In genomic region chr6:109513571-109514071, GRCh38 we compare ENCODE assay signal across 13 cellular contexts. TPM values are rescaled to one million over a fixed set of nuclear protein-coding genes. Genes with fewer than 3 reads are reported as not detected.
DNase-seq lines count a peak whose midpoint lies in the region; ATAC-seq and TF ChIP-seq lines count a peak whose summit lies in the region.
"Had no signal": no experiment of that assay in that cellular context is flagged by ENCODE, and none has a peak within 500 bp of the region (broad histone marks: within the 10 kb centered on the region; RNA-seq: fewer than 3 reads in every experiment).

No MANE protein-coding gene starts in this region.

- TF ChIP-seq CTCF in fibroblast of the aortic adventitia (IDR thresholded peaks at IDR 0.05; ENCODE audit: insufficient read depth, low read length) (no peak), smooth muscle cell (IDR thresholded peaks at IDR 0.05; ENCODE audit: borderline replicate concordance, insufficient read depth, poor library complexity, severe bottlenecking) (no peak), prostate gland (IDR thresholded peaks at IDR 0.05) (no peak)

- no peak overlapping the region for H3K9ac ChIP-seq in smooth muscle cell (ENCODE audit: low read depth)
- H3K9ac ChIP-seq: parathyroid adenoma had no signal

- no peak for DNase-seq in activated naive CD4-positive, alpha-beta T cell treated with anti-CD3 and anti-CD28 coated beads for 36 hours
- DNase-seq in SK-MEL-5 (ENCODE audit: low read depth, low spot score) (peak; percentile 96), fibroblast of the aortic adventitia (ENCODE audit: low read depth) (peak; percentile 92), smooth muscle cell (lab: John Stamatoyannopoulos, UW; ENCODE audit: unreplicated experiment) (no peak), prostate gland (ENCODE audit: low spot score) (no peak)
- DNase-seq: DND-41; NCI-H2081; stimulated activated CD4-positive, alpha-beta T cell treated with anti-CD3 and anti-CD28 coated beads, Interleukin-4, amount 100 ng/mL, for 24 hours; T1000 had no signal

- H3K9me3 ChIP-seq in smooth muscle cell (replicated peaks; ENCODE audit: low read depth) (no peaks in the 10 kb centered on the region), prostate gland (no peaks in the 10 kb centered on the region)

- ATAC-seq in GM21737 (IDR thresholded peaks at IDR 0.05; ENCODE audit: unreplicated experiment) (no peak), HG03439 (IDR thresholded peaks at IDR 0.05; ENCODE audit: unreplicated experiment) (no peak)

- intact Hi-C loops in activated naive CD4-positive, alpha-beta T cell treated with anti-CD3 and anti-CD28 coated beads for 36 hours (cut with micrococcal nuclease), result loop anchor here (2.0 kb wide), 1 partner anchor 23 kb away; no protein-coding TSS in a partner anchor
- intact Hi-C loops in prostate gland (cut with DNase I), result no loop called here

- peak overlapping the region; percentile 37 for H3K27ac ChIP-seq in smooth muscle cell (ENCODE audit: low read depth)
- H3K27ac ChIP-seq in prostate gland, result no peak overlapping the region
- H3K27ac ChIP-seq: parathyroid adenoma had no signal

- H3K4me1 ChIP-seq in smooth muscle cell (ENCODE audit: low read depth) (peaks cover 11% of the 10 kb centered on the region), prostate gland (replicated peaks) (no peaks in the 10 kb centered on the region)

- 49% methylated on average over 2 of the region's 2 CpGs for WGBS in smooth muscle cell (ENCODE audit: low lambda C conversion rate)
- 77% methylated on average over 2 of the region's 2 CpGs for WGBS in prostate gland

- no peak overlapping the region for H3K4me2 ChIP-seq in smooth muscle cell

- no peaks in the 10 kb centered on the region for H3K79me2 ChIP-seq in smooth muscle cell (ENCODE audit: low read depth)
- H3K79me2 ChIP-seq: parathyroid adenoma had no signal

- CTCF ChIA-PET in activated naive CD4-positive, alpha-beta T cell treated with anti-CD3 and anti-CD28 coated beads for 36 hours (lab: Charles Lee), result no interaction called here

- H3K36me3 ChIP-seq in smooth muscle cell (ENCODE audit: low read depth) (no peaks in the 10 kb centered on the region), prostate gland (no peaks in the 10 kb centered on the region)

- peak overlapping the region; percentile 71 for H3K27ac Mint-ChIP-seq in activated naive CD4-positive, alpha-beta T cell treated with anti-CD3 and anti-CD28 coated beads, Interleukin-2, amount 50 U/mL, for 24 hours
- no peak overlapping the region for H3K27ac Mint-ChIP-seq in activated naive CD4-positive, alpha-beta T cell treated with anti-CD3 and anti-CD28 coated beads for 36 hours

- peaks cover 2% of the 10 kb centered on the region for H3K36me3 Mint-ChIP-seq in activated naive CD4-positive, alpha-beta T cell treated with anti-CD3 and anti-CD28 coated beads, Interleukin-2, amount 50 U/mL, for 24 hours
- no peaks in the 10 kb centered on the region for H3K36me3 Mint-ChIP-seq in activated naive CD4-positive, alpha-beta T cell treated with anti-CD3 and anti-CD28 coated beads for 36 hours (ENCODE audit: low read depth)

- no peaks in the 10 kb centered on the region for H3F3A ChIP-seq in smooth muscle cell (ENCODE audit: low read depth)

- H3K4me3 ChIP-seq in fibroblast of the aortic adventitia (ENCODE audit: low read depth, low read length) (no peak overlapping the region), smooth muscle cell (no peak overlapping the region), prostate gland (no peak overlapping the region)

- in situ Hi-C loops in SK-MEL-5 (cut with HindIII; ENCODE audit: low pct_unique_long_range_greater_than_20kb, low sequenced_read_pairs), result no loop called here

- H3K4me1 Mint-ChIP-seq in activated naive CD4-positive, alpha-beta T cell treated with anti-CD3 and anti-CD28 coated beads, Interleukin-2, amount 50 U/mL, for 24 hours, result peaks cover 30% of the 10 kb centered on the region
- H3K4me1 Mint-ChIP-seq in activated naive CD4-positive, alpha-beta T cell treated with anti-CD3 and anti-CD28 coated beads for 36 hours (ENCODE audit: low read depth), result peaks cover 22% of the 10 kb centered on the region

- no peak for TF ChIP-seq POLR2A in prostate gland (IDR thresholded peaks at IDR 0.05)

- H3K4me3 Mint-ChIP-seq in activated naive CD4-positive, alpha-beta T cell treated with anti-CD3 and anti-CD28 coated beads, Interleukin-2, amount 50 U/mL, for 24 hours, result no peak overlapping the region
- no peak overlapping the region for H3K4me3 Mint-ChIP-seq in activated naive CD4-positive, alpha-beta T cell treated with anti-CD3 and anti-CD28 coated beads for 36 hours

- H2AFZ ChIP-seq in smooth muscle cell (ENCODE audit: low read depth), result no peak overlapping the region
- H2AFZ ChIP-seq: parathyroid adenoma had no signal

- no peaks in the 10 kb centered on the region for H4K20me1 ChIP-seq in smooth muscle cell (ENCODE audit: low read depth)

- no peaks in the 10 kb centered on the region for H3K9me3 Mint-ChIP-seq in activated naive CD4-positive, alpha-beta T cell treated with anti-CD3 and anti-CD28 coated beads, Interleukin-2, amount 50 U/mL, for 24 hours
- H3K9me3 Mint-ChIP-seq in activated naive CD4-positive, alpha-beta T cell treated with anti-CD3 and anti-CD28 coated beads for 36 hours, result peaks cover 1% of the 10 kb centered on the region

- H3K27me3 Mint-ChIP-seq in activated naive CD4-positive, alpha-beta T cell treated with anti-CD3 and anti-CD28 coated beads, Interleukin-2, amount 50 U/mL, for 24 hours, result no peaks in the 10 kb centered on the region
- H3K27me3 Mint-ChIP-seq in activated naive CD4-positive, alpha-beta T cell treated with anti-CD3 and anti-CD28 coated beads for 36 hours (ENCODE audit: low read depth), result no peaks in the 10 kb centered on the region

- H3K27me3 ChIP-seq in smooth muscle cell (ENCODE audit: low read depth), result no peaks in the 10 kb centered on the region
- no peaks in the 10 kb centered on the region for H3K27me3 ChIP-seq in prostate gland (replicated peaks; ENCODE audit: insufficient read depth)

RNA-seq across cellular contexts. Expression of gene ZBTB24, which starts 30.6 kb away (rescaled TPM):
- total RNA-seq in activated naive CD4-positive, alpha-beta T cell treated with anti-CD3 and anti-CD28 coated beads for 36 hours, result 1 to 10 TPM; 6.9 to 7.4 TPM
- total RNA-seq in SK-MEL-5 (2014; rRNA removed; shearing (Covaris generic)), result 15.8 and 17.4 TPM in 2 replicates
- polyA plus RNA-seq in SK-MEL-5 (2015; cell fraction: cytosol; rRNA removed), result 7.2 and 9.2 TPM in 2 replicates
- polyA plus RNA-seq in SK-MEL-5 (2015; cell fraction: nucleus; rRNA removed), result 13.5 TPM in 2 replicates
- total RNA-seq in fibroblast of the aortic adventitia (ENCODE audit: low replicate concordance) (4.3 and 9.8 TPM in 2 replicates), smooth muscle cell (5.4 and 6.6 TPM in 2 replicates), prostate gland (10 to 100 TPM in 1 of 2 donors, 1 to 10 TPM in 1; 8.2 to 12.8 TPM)
- 1.3 and 2.6 TPM in 2 replicates for polyA plus RNA-seq in smooth muscle cell

RNA-seq across cellular contexts. Expression of gene MICAL1, which starts 58.0 kb away (rescaled TPM):
- total RNA-seq in activated naive CD4-positive, alpha-beta T cell treated with anti-CD3 and anti-CD28 coated beads for 36 hours, result 10 to 100 TPM; 20.4 to 22.9 TPM
- 43.1 and 47.8 TPM in 2 replicates for total RNA-seq in SK-MEL-5 (2014; rRNA removed; shearing (Covaris generic))
- 25.6 and 37.9 TPM in 2 replicates for polyA plus RNA-seq in SK-MEL-5 (2015; cell fraction: cytosol; rRNA removed)
- polyA plus RNA-seq in SK-MEL-5 (2015; cell fraction: nucleus; rRNA removed), result 177 and 191 TPM in 2 replicates
- total RNA-seq in fibroblast of the aortic adventitia (ENCODE audit: low replicate concordance) (21.7 and 48.1 TPM in 2 replicates), smooth muscle cell (14.8 and 20.8 TPM in 2 replicates), prostate gland (10 to 100 TPM; 13.9 to 55.4 TPM)
- 13.3 and 22.1 TPM in 2 replicates for polyA plus RNA-seq in smooth muscle cell

Comparison
In these comparisons a context has a peak if more than half of its experiments do, and no peak if none do; other contexts are left out.
1. DNase-seq: peak in SK-MEL-5 (single experiment) and fibroblast of the aortic adventitia (single experiment); none in activated naive CD4-positive, alpha-beta T cell treated with anti-CD3 and anti-CD28 coated beads for 36 hours (single experiment), smooth muscle cell (single experiment) and prostate gland (single experiment).